26 cellular contexts compared by ENCODE assay signal in genomic region chr13:100652510-100652909, GRCh38.
"Had no signal": no experiment of that assay in that cellular context is flagged by ENCODE, and none has a peak within 500 bp of the region (broad histone marks: within the 10 kb centered on the region; RNA-seq: fewer than 3 reads in every experiment).

No MANE protein-coding gene starts in this region.

- H3K4me1 Mint-ChIP-seq: memory B cell, naive B cell had no signal

- H3K36me3 ChIP-seq: prostate gland, right atrium auricular region had no signal

- DNase-seq: cerebellar nuclear complex; effector memory CD4-positive, alpha-beta T cell; foreskin fibroblast; gastrocnemius medialis; kidney; mucosa of descending colon; naive B cell; sigmoid colon; stimulated activated CD4-positive, alpha-beta T cell treated with anti-CD3 and anti-CD28 coated beads, Interleukin-15, amount 100 ng/mL, for 24 hours; stimulated activated CD4-positive, alpha-beta T cell treated with anti-CD3 and anti-CD28 coated beads, Interleukin-2, amount 100 ng/mL, for 48 hours; stimulated activated naive CD4-positive, alpha-beta T cell; stomach; upper lobe of left lung had no signal

- H3K27ac Mint-ChIP-seq: memory B cell, mesothelial cell of epicardium, neural progenitor cell had no signal

- H3K27me3 Mint-ChIP-seq: memory B cell; naive B cell; natural killer cell treated with Interleukin-12 subunit alpha and Interleukin-12 subunit beta and Interleukin-15 and Interleukin-18, amount 100 ng/mL, for 72 hours had no signal

- H3K9ac ChIP-seq: neural progenitor cell, parathyroid adenoma had no signal

- H3K4me3 Mint-ChIP-seq: memory B cell; mesothelial cell of epicardium; naive B cell; natural killer cell treated with Interleukin-12 subunit alpha and Interleukin-12 subunit beta and Interleukin-15 and Interleukin-18, amount 100 ng/mL, for 72 hours; neural progenitor cell had no signal

- H3K9me3 Mint-ChIP-seq: memory B cell; mesothelial cell of epicardium; naive B cell; natural killer cell treated with Interleukin-12 subunit alpha and Interleukin-12 subunit beta and Interleukin-15 and Interleukin-18, amount 100 ng/mL, for 72 hours; neural progenitor cell had no signal

- H3K9me3 ChIP-seq: gastrocnemius medialis, mucosa of descending colon, prostate gland, right atrium auricular region, sigmoid colon, stomach, thoracic aorta, tibial nerve, upper lobe of left lung had no signal

- H3K4me1 ChIP-seq: neural progenitor cell, parathyroid adenoma, prostate gland, right atrium auricular region, sigmoid colon, stomach, upper lobe of left lung had no signal

- ATAC-seq: esophagus mucosa; gastrocnemius medialis; left lobe of liver; mucosa of descending colon; natural killer cell treated with Interleukin-12 subunit alpha and Interleukin-12 subunit beta and Interleukin-15 and Interleukin-18, amount 100 ng/mL, for 72 hours had no signal

- H3K27ac ChIP-seq: epithelial cell of prostate, gastrocnemius medialis, neural progenitor cell, parathyroid adenoma, prostate gland, right atrium auricular region, sigmoid colon, stomach, thoracic aorta, tibial nerve, upper lobe of left lung had no signal

- H3K27me3 ChIP-seq: gastrocnemius medialis, neural progenitor cell, right atrium auricular region, sigmoid colon, stomach, tibial nerve, upper lobe of left lung had no signal

- H3K4me3 ChIP-seq: gastrocnemius medialis, lung, mucosa of descending colon, neural progenitor cell, prostate gland, right atrium auricular region, sigmoid colon, stomach, thoracic aorta, tibial nerve, upper lobe of left lung had no signal
